1 cellular context compared by ENCODE assay signal in the genomic region with DNA sequence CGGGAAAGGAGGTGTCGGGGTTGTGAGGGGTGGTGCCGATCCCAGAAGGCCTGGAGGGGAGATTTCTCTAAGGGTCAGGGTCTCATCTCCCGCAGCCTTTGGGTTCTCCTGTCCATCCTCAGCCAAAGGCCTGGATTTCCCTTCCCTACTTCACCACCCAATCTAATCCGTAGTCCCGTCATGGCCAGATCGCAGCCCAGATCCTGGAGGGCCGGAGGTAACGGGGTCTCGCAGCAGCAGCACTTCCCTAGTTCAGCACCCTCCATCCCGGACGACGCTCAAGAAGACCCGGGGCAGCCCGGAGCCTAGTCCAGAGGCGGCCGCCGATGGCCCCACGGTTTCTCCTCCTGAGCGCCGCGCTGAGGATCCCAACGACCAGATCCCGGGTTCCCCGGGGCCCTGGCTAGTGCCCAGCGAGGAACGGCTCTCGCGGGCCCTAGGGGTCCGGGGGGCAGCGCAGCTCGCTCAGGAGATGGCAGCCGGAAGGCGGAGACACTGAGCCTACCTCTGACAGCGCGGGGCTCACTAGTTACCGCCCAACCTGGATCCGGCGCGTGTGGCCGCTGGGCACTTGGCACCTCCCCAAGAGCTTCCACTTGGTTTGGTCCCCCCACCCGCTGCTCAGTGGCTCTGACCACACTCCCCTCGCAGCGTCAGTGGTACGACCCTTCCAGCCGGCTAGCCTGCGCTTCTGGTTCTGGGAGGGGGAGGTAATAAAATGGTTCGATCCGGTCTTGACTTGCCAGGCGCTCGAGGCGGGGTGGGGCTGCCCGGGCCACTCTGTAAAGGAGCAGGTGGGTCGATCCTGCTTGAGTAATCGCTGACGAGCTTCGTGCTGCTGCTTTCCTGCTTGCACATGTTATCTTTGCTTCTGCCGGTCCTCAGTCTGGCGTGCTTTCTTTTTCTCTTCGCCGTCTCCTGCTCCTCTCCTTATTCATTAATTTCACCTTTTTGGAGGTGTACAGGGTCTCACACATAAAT.
TF ChIP-seq lines count a peak whose summit lies in the region.

No MANE protein-coding gene starts in this region.

TF ChIP-seq in endothelial cell of umbilical vein, 7 proteins besides CTCF, POLR2A, EP300 and RAD21:
- no peak for TF ChIP-seq JUN (IDR thresholded peaks at IDR 0.05; ENCODE audit: borderline replicate concordance, insufficient read depth, insufficient read length, low read depth)
- TF ChIP-seq POLR2AphosphoS5 (IDR thresholded peaks at IDR 0.05; ENCODE audit: insufficient read depth, low read depth, low read length), result peak; percentile 57
